ENCODE assay signal across 2 cellular contexts in the genomic region with DNA sequence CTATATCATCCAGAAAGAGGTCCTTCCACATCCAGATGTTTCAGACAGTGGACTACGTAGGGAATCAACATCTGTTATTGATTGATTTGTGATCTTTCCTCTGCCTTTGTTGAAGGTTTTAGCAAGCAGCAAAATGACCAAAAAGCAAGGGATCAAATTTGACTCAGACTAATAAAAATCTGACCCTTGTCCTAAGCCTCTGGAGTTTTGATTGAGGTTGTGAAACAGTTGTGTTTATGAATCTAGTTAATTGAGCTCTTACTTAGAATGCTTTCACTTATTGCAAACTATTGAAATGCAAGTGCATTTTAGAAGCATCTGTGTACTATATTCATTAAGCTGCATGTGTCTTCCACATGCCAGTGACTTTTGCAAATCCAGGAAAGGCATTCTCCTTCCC.
TF ChIP-seq lines count a peak whose summit lies in the region.

No MANE protein-coding gene starts in this region.

TF ChIP-seq in liver, 16 proteins besides CTCF, POLR2A, EP300 and RAD21 (continued from another document):
- TF ChIP-seq HNF4A (conservative IDR thresholded peaks at IDR 0.05) (peak; percentile 55 to 64), SP1 (IDR thresholded peaks at IDR 0.05) (peak; percentile 50)

TF ChIP-seq in HepG2, 621 proteins besides CTCF, POLR2A, EP300 and RAD21:
- TF ChIP-seq MED8 (CRISPR knock-in tag; IDR thresholded peaks at IDR 0.05; ENCODE audit: insufficient replicate concordance) (no peak), ZNF484 (CRISPR knock-in tag; IDR thresholded peaks at IDR 0.05; ENCODE audit: borderline replicate concordance, low read depth) (no peak), ADNP (CRISPR knock-in tag; IDR thresholded peaks at IDR 0.05) (no peak), NR3C1 (CRISPR knock-in tag; IDR thresholded peaks at IDR 0.05) (no peak), WIZ (CRISPR knock-in tag; IDR thresholded peaks at IDR 0.05) (no peak), KDM5A (IDR thresholded peaks at IDR 0.05; ENCODE audit: borderline replicate concordance, low read length) (no peak), ZNF792 (CRISPR knock-in tag; IDR thresholded peaks at IDR 0.05) (no peak), TSC22D2 (CRISPR knock-in tag; IDR thresholded peaks at IDR 0.05; ENCODE audit: borderline replicate concordance) (no peak), RXRA (CRISPR knock-in tag; IDR thresholded peaks at IDR 0.05) (no peak), ZNF850 (CRISPR knock-in tag; conservative IDR thresholded peaks at IDR 0.05) (no peak), RARG (CRISPR knock-in tag; IDR thresholded peaks at IDR 0.05; ENCODE audit: low read depth) (no peak), ZNF44 (CRISPR knock-in tag; IDR thresholded peaks at IDR 0.05) (no peak), ZNF678 (CRISPR knock-in tag; IDR thresholded peaks at IDR 0.05) (no peak), PHB2 (IDR thresholded peaks at IDR 0.05; ENCODE audit: partially characterized antibody) (no peak), ZC3H4 (CRISPR knock-in tag; IDR thresholded peaks at IDR 0.05; ENCODE audit: borderline replicate concordance) (no peak), CBX5 (CRISPR knock-in tag; IDR thresholded peaks at IDR 0.05; ENCODE audit: borderline replicate concordance) (no peak), FOXP1 (IDR thresholded peaks at IDR 0.05) (no peak), FOXP1 (CRISPR knock-in tag; IDR thresholded peaks at IDR 0.05) (no peak)
- TF ChIP-seq, protein P1, sequence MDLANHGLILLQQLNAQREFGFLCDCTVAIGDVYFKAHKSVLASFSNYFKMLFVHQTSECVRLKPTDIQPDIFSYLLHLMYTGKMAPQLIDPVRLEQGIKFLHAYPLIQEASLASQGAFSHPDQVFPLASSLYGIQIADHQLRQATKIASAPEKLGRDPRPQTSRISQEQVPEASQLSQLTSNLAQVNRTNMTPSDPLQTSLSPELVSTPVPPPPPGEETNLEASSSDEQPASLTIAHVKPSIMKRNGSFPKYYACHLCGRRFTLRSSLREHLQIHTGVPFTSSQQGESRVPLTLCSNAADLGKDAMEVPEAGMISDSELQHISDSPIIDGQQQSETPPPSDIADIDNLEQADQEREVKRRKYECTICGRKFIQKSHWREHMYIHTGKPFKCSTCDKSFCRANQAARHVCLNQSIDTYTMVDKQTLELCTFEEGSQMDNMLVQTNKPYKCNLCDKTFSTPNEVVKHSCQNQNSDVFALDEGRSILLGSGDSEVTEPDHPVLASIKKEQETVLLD (CRISPR knock-in tag; IDR thresholded peaks at IDR 0.05; ENCODE audit: low read depth) = no peak
- TF ChIP-seq, protein P2, sequence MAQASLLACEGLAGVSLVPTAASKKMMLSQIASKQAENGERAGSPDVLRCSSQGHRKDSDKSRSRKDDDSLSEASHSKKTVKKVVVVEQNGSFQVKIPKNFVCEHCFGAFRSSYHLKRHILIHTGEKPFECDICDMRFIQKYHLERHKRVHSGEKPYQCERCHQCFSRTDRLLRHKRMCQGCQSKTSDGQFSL (CRISPR knock-in tag; IDR thresholded peaks at IDR 0.05) = no peak
